In the genomic region with DNA sequence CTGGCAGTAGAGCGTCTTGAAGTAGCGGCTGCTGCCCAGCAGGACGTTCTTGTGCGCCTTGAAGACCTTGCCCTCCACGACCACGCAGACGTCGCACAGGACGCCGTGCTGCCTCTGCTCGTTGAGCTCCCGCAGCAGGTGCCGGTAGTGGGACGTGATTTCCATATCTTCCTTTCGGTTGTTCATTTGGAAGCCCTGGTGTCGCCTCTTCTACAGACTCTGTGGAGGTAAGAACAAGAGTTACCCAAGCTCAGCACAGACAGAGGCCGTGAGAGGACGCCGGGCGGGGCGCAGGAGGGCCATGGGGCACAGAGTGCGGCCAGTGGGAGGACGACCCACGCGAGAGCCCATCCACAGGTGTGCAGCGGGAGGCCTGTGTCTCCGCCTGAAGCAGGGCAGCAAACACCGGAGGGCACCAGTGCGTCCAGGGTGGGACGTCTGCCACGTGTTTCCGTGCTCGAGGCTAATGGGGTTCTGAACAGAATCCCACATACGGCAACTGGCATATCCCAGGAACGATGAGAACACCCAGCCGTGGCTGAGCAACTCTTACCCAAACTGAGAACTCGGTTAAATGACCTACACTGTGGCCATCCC, we compare ENCODE assay signal across 23 cellular contexts.
"Had no signal": no experiment of that assay in that cellular context is flagged by ENCODE, and none has a peak within 500 bp of the region (broad histone marks: within the 10 kb centered on the region; RNA-seq: fewer than 3 reads in every experiment).

No MANE protein-coding gene starts in this region.

- DNase-seq: cortex of kidney; effector CD8-positive, alpha-beta T cell; foreskin melanocyte; head of caudate nucleus; hypothalamus; islet precursor cell; left lung; mesendoderm; naive B cell; nucleus accumbens; ovary; small intestine; stimulated activated CD4-positive, alpha-beta T cell treated with anti-CD3 and anti-CD28 coated beads, Interleukin-4, amount 100 ng/mL, for 1 hour; stimulated activated CD8-positive, alpha-beta memory T cell treated with anti-CD3 and anti-CD28 coated beads, Interleukin-4, amount 100 ng/mL, for 48 hours; stimulated activated naive CD8-positive, alpha-beta T cell treated with anti-CD3 and anti-CD28 coated beads, Interleukin-15, Interleukin-2, amounts not matched to agents 100 U/mL and 50 U/mL, for 24 hours; thyroid gland had no signal

- ATAC-seq: left lung; stimulated activated effector memory CD8-positive, alpha-beta T cell treated with anti-CD3 and anti-CD28 coated beads, Interleukin-12 subunit alpha, Interleukin-12 subunit beta, amount 100 ng/mL, for 72 hours; stimulated activated naive CD8-positive, alpha-beta T cell treated with anti-CD3 and anti-CD28 coated beads, Interleukin-15, Interleukin-2, amounts not matched to agents 100 U/mL and 50 U/mL, for 24 hours had no signal

- H3K36me3 ChIP-seq: ovary had no signal

- H3K27ac Mint-ChIP-seq: naive B cell; stimulated activated effector memory CD8-positive, alpha-beta T cell treated with anti-CD3 and anti-CD28 coated beads, Interleukin-12 subunit alpha, Interleukin-12 subunit beta, amount 100 ng/mL, for 72 hours; type B pancreatic cell had no signal

- H3K4me3 ChIP-seq: dorsolateral prefrontal cortex, left lung, lung, ovary, right atrium auricular region, suprapubic skin, thyroid gland had no signal

- H3K27me3 ChIP-seq: dorsolateral prefrontal cortex, left lung, ovary, right atrium auricular region, suprapubic skin, thyroid gland had no signal

- H3K9me3 Mint-ChIP-seq: naive B cell; neural crest cell; stimulated activated effector memory CD8-positive, alpha-beta T cell treated with anti-CD3 and anti-CD28 coated beads, Interleukin-12 subunit alpha, Interleukin-12 subunit beta, amount 100 ng/mL, for 72 hours; type B pancreatic cell had no signal

- H3K36me3 Mint-ChIP-seq: naive B cell; stimulated activated effector memory CD8-positive, alpha-beta T cell treated with anti-CD3 and anti-CD28 coated beads, Interleukin-12 subunit alpha, Interleukin-12 subunit beta, amount 100 ng/mL, for 72 hours; type B pancreatic cell had no signal

- H3K27me3 Mint-ChIP-seq: type B pancreatic cell had no signal

- H3K4me3 Mint-ChIP-seq: naive B cell; neural crest cell; stimulated activated effector memory CD8-positive, alpha-beta T cell treated with anti-CD3 and anti-CD28 coated beads, Interleukin-12 subunit alpha, Interleukin-12 subunit beta, amount 100 ng/mL, for 72 hours; type B pancreatic cell had no signal

- H3K9me3 ChIP-seq: left lung, ovary, right atrium auricular region, suprapubic skin, thyroid gland had no signal

- H3K4me1 ChIP-seq: left lung, suprapubic skin, thyroid gland had no signal

- H3K27ac ChIP-seq: left lung, suprapubic skin had no signal
